Comparison of ENCODE assay signal across 9 cellular contexts in genomic region chr17:67221062-67221998, GRCh38. TPM values are rescaled to one million over a fixed set of nuclear protein-coding genes. Genes with fewer than 3 reads are reported as not detected.
DNase-seq lines count a peak whose midpoint lies in the region; TF ChIP-seq lines count a peak whose summit lies in the region.
"Had no signal": no experiment of that assay in that cellular context is flagged by ENCODE, and none has a peak within 500 bp of the region (broad histone marks: within the 10 kb centered on the region; RNA-seq: fewer than 3 reads in every experiment).

No MANE protein-coding gene starts in this region.

- H3K9me3 ChIP-seq in smooth muscle cell (replicated peaks; ENCODE audit: low read depth): no peaks in the 10 kb centered on the region
- H3K9me3 ChIP-seq: BLaER1 had no signal

- H3K27ac ChIP-seq in VCaP: peak overlapping the region; percentile 8; the same call in 1 of the 2 replicates
- H3K27ac ChIP-seq in smooth muscle cell (ENCODE audit: low read depth): peak overlapping the region; percentile 29
- H3K27ac ChIP-seq: BLaER1 had no signal

- DNase-seq in NCI-H2081 (lab: John Stamatoyannopoulos, UW): peak; percentile 15 to 50
- DNase-seq in NCI-H2081 treated with DMSO at 0.1 percent for 48 hours (lab: John Stamatoyannopoulos, UW): no peak
- DNase-seq in M059J (ENCODE audit: low read depth): peak; percentile 46
- peak in 24 of 42 donors; percentile 14 to 77 (median 48) for DNase-seq in head of caudate nucleus
- no peak for DNase-seq in smooth muscle cell (lab: John Stamatoyannopoulos, UW; ENCODE audit: unreplicated experiment)
- no peak for DNase-seq in activated CD8-positive, alpha-beta memory T cell treated with anti-CD3 and anti-CD28 coated beads, Interleukin-2, amount 50 U/mL, for 48 hours
- no peak for DNase-seq in GOT3 (lab: John Stamatoyannopoulos, UW)

- no peak overlapping the region for H3K9ac ChIP-seq in smooth muscle cell (ENCODE audit: low read depth)
- H3K9ac ChIP-seq: BLaER1 had no signal

- WGBS in smooth muscle cell (ENCODE audit: low lambda C conversion rate): 75% methylated on average over 5 of the region's 5 CpGs

- peak overlapping the region; percentile 27 for H3K4me2 ChIP-seq in smooth muscle cell
- H3K4me2 ChIP-seq: BLaER1 had no signal

- no peak overlapping the region for H2AFZ ChIP-seq in smooth muscle cell (ENCODE audit: low read depth)

- intact Hi-C loops in head of caudate nucleus (cut with DNase I): no loop called here

- peaks cover 52% of the 10 kb centered on the region for H3K79me2 ChIP-seq in smooth muscle cell (ENCODE audit: low read depth)

- no peaks in the 10 kb centered on the region for H3K36me3 ChIP-seq in smooth muscle cell (ENCODE audit: low read depth)

- peaks cover 3% of the 10 kb centered on the region for H3F3A ChIP-seq in smooth muscle cell (ENCODE audit: low read depth)

- no peaks in the 10 kb centered on the region for H3K27me3 ChIP-seq in smooth muscle cell (ENCODE audit: low read depth)
- H3K27me3 ChIP-seq: BLaER1 had no signal

- H3K4me3 ChIP-seq in smooth muscle cell: no peak overlapping the region
- H3K4me3 ChIP-seq: BLaER1 had no signal

- TF ChIP-seq CTCF in VCaP (conservative IDR thresholded peaks at IDR 0.05) (peak; percentile 89), smooth muscle cell (IDR thresholded peaks at IDR 0.05; ENCODE audit: borderline replicate concordance, insufficient read depth, poor library complexity, severe bottlenecking) (peak; percentile 50)

- H4K20me1 ChIP-seq in smooth muscle cell (ENCODE audit: low read depth): peaks cover 88% of the 10 kb centered on the region

- H3K4me1 ChIP-seq in smooth muscle cell (ENCODE audit: low read depth): peaks cover 3% of the 10 kb centered on the region
- H3K4me1 ChIP-seq: BLaER1 had no signal

RNA-seq across cellular contexts. Expression of gene HELZ, which starts 23.7 kb away (rescaled TPM):
- total RNA-seq in M059J (2014; rRNA removed; shearing (Covaris generic)): 15.1 and 21.9 TPM in 2 replicates
- total RNA-seq in smooth muscle cell: 34.4 and 67.4 TPM in 2 replicates
- 18.8 and 25.6 TPM in 2 replicates for polyA plus RNA-seq in smooth muscle cell

Comparison
In these comparisons a context has a peak if more than half of its experiments do, and no peak if none do; other contexts are left out.
1. DNase-seq: peak in NCI-H2081 (2 of 2), M059J (single experiment) and head of caudate nucleus (24 of 42); none in NCI-H2081 treated with DMSO at 0.1 percent for 48 hours (single experiment), smooth muscle cell (single experiment), activated CD8-positive, alpha-beta memory T cell treated with anti-CD3 and anti-CD28 coated beads, Interleukin-2, amount 50 U/mL, for 48 hours (single experiment) and GOT3 (single experiment).